In the genomic region with DNA sequence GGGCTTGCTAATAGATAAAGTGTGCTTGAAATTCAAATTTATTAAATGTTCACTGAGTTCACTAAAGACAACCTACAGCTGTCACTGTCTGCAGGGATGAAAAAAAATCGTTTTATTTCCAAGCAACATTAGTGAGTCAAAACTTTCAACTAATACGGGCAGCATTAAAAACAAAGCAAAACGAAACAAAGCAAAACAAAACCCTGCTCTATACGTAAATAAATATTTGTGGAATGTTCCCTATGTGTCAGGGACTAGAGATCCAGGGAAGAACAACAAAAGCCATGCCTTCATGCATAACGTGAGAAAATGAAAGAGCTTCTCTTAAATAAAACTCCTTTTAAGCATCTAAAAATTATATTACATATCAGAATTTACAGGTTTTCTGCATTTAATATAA, we compare ENCODE assay signal across 11 cellular contexts. TPM values are rescaled to one million over a fixed set of nuclear protein-coding genes. Genes with fewer than 3 reads are reported as not detected.
DNase-seq lines count a peak whose midpoint lies in the region; ATAC-seq and TF ChIP-seq lines count a peak whose summit lies in the region.
"Had no signal": no experiment of that assay in that cellular context is flagged by ENCODE, and none has a peak within 500 bp of the region (broad histone marks: within the 10 kb centered on the region; RNA-seq: fewer than 3 reads in every experiment).

No MANE protein-coding gene starts in this region.

- H3K9me3 ChIP-seq in left ventricle myocardium inferior (replicated peaks) (no peaks in the 10 kb centered on the region), mammary epithelial cell (replicated peaks; ENCODE audit: insufficient read depth, low read length) (no peaks in the 10 kb centered on the region), mesodermal cell (ENCODE audit: control insufficient read depth, low read length) (no peaks in the 10 kb centered on the region), aorta (ENCODE audit: control insufficient read depth, low read length) (no peaks in the 10 kb centered on the region)

- intact Hi-C loops in left ventricle myocardium inferior (cut with micrococcal nuclease) = no loop called here
- intact Hi-C loops in Right ventricle myocardium inferior (cut with DNase I) = no loop called here
- intact Hi-C loops in mammary epithelial cell (cut with micrococcal nuclease) = no loop called here
- intact Hi-C loops in aorta (cut with DNase I) = no loop called here

- H4K20me1 ChIP-seq in mammary epithelial cell (ENCODE audit: insufficient read depth, low read length) = no peaks in the 10 kb centered on the region

- peak overlapping the region; percentile 71 for H3K4me3 ChIP-seq in left ventricle myocardium inferior
- H3K4me3 ChIP-seq in mammary epithelial cell (replicated peaks in 1 of 3; ENCODE audit: insufficient read depth in 1 of 3, low read depth in 2 of 3, low read length in 3 of 3) = peak overlapping the region in 2 of 3 experiments; percentile 29 to 35
- H3K4me3 ChIP-seq in mesodermal cell (ENCODE audit: extremely low read depth, insufficient read depth, low read length, poor library complexity, severe bottlenecking) = peak overlapping the region; percentile 65
- peak overlapping the region; percentile 25 to 94 for H3K4me3 ChIP-seq in aorta (ENCODE audit: low read length in 2 of 2)

- peak overlapping the region; percentile 87 for H3K4me2 ChIP-seq in mammary epithelial cell (ENCODE audit: insufficient read depth, low read depth, low read length)

- H3K36me3 ChIP-seq in left ventricle myocardium inferior (no peaks in the 10 kb centered on the region), mammary epithelial cell (ENCODE audit: insufficient read depth, low read length) (no peaks in the 10 kb centered on the region), mesodermal cell (ENCODE audit: control insufficient read depth, insufficient read depth, low read length) (peaks cover 7% of the 10 kb centered on the region), aorta (ENCODE audit: control insufficient read depth in 1 of 2, insufficient read depth in 2 of 2, low read length in 1 of 2) (no peaks in the 10 kb centered on the region)

- BruUV-seq in mammary epithelial cell (replicated peaks; lab: Mats Ljungman, UMichigan) = no TSS peak

- TF ChIP-seq CTCF in left ventricle myocardium inferior (IDR thresholded peaks at IDR 0.05; ENCODE audit: borderline replicate concordance) = no peak
- no peak for TF ChIP-seq CTCF in mammary epithelial cell (conservative IDR thresholded peaks at IDR 0.05 in 1 of 2, IDR thresholded peaks at IDR 0.05 in 1 of 2; ENCODE audit: extremely low read depth in 1 of 2, insufficient read depth in 1 of 2, low read depth in 1 of 2, low read length in 2 of 2)

- in situ Hi-C loops in mammary epithelial cell (cut with MboI; ENCODE audit: low sequenced_read_pairs in 2 of 2) = no loop called here

- H3K79me2 ChIP-seq in mammary epithelial cell (ENCODE audit: insufficient read depth, low read length) = no peaks in the 10 kb centered on the region

- H3K27me3 ChIP-seq in left ventricle myocardium inferior (ENCODE audit: low read depth) (peaks cover 15% of the 10 kb centered on the region), mammary epithelial cell (ENCODE audit: insufficient read depth, low read length) (peaks cover 16% of the 10 kb centered on the region), aorta (ENCODE audit: control insufficient read depth in 1 of 2, insufficient read depth in 2 of 2, low read length in 1 of 2) (no peaks in the 10 kb centered on the region)

- H3K27ac ChIP-seq in left ventricle myocardium inferior (replicated peaks) (peak overlapping the region; percentile 60), mammary epithelial cell (ENCODE audit: insufficient read depth, low read depth, low read length) (no peak overlapping the region), mesodermal cell (ENCODE audit: low read depth, low read length, severe bottlenecking) (peak overlapping the region; percentile 80), aorta (ENCODE audit: low read depth in 1 of 2, low read length in 2 of 2) (no peak overlapping the region)

- dilution Hi-C loops in mammary epithelial cell (cut with HindIII; ENCODE audit: low sequenced_read_pairs) = no loop called here

- DNase-seq in left ventricle myocardium inferior (no peak), Right ventricle myocardium inferior (ENCODE audit: missing footprints) (no peak), mammary epithelial cell (no peak), aorta (no peak), NCI-H2029 treated with DMSO at 0.1 percent for 48 hours (lab: John Stamatoyannopoulos, UW) (no peak), islet precursor cell (no peak), medulla oblongata (ENCODE audit: extremely low spot score) (no peak)
- DNase-seq: SIG-M5 had no signal

- peaks cover 19% of the 10 kb centered on the region for H3K4me1 ChIP-seq in left ventricle myocardium inferior
- peaks cover 4% of the 10 kb centered on the region for H3K4me1 ChIP-seq in mammary epithelial cell (ENCODE audit: insufficient read depth, low read length)
- H3K4me1 ChIP-seq in mesodermal cell (ENCODE audit: control insufficient read depth, insufficient read depth, low read length, poor library complexity, severe bottlenecking) = peaks cover 8% of the 10 kb centered on the region
- no peaks in the 10 kb centered on the region for H3K4me1 ChIP-seq in aorta (ENCODE audit: control insufficient read depth in 1 of 2, insufficient read depth in 2 of 2, low read length in 2 of 2)

- CTCF ChIA-PET in mammary epithelial cell (lab: Charles Lee; ENCODE audit: low non-redundant PET) = interaction anchor here (0.6 kb wide), 1 partner anchor 1692 kb away, joined by 7 read pairs; no protein-coding TSS in a partner anchor

- ATAC-seq in Right ventricle myocardium inferior (no peak), aorta (ENCODE audit: low FRiP score) (no peak)

- peak overlapping the region; percentile 77 for H2AFZ ChIP-seq in mammary epithelial cell (ENCODE audit: low read depth, low read length)

- H3K9ac ChIP-seq in mammary epithelial cell (ENCODE audit: insufficient read depth, low read length) = no peak overlapping the region

- WGBS in mammary epithelial cell (ENCODE audit: low coverage, missing lambda C conversion rate) = 10% methylated on average over 5 of the region's 5 CpGs
- 0% methylated on average over 1 of the region's 5 CpGs; no CpG with 5 or more reads in 1 of the 2 experiments for WGBS in mesodermal cell (ENCODE audit: insufficient coverage in 2 of 2), 2 experiments
- 3 to 4% methylated on average over 5 of the region's 5 CpGs for WGBS in aorta, 2 donors

RNA-seq across cellular contexts. Expression of a gene that starts 0.6 kb away (rescaled TPM):
- 0.60 TPM for total RNA-seq in left ventricle myocardium inferior
- total RNA-seq in Right ventricle myocardium inferior = 1.1 TPM
- total RNA-seq in mammary epithelial cell = not detected
- not detected for polyA plus RNA-seq in mammary epithelial cell
- not detected for polyA minus RNA-seq in mammary epithelial cell
- 30.4 TPM for polyA plus RNA-seq in mesodermal cell (2013, experiment 1 of 2)
- polyA plus RNA-seq in mesodermal cell (2013, experiment 2 of 2) = 41.9 TPM
- total RNA-seq in aorta = 1 to 10 TPM in 1 of 2 donors, under 1 TPM in 1; 0.42 to 4.4 TPM
- under 1 TPM in 1 of 2 donors, not detected in 1; 0.13 TPM for polyA plus RNA-seq in aorta

RNA-seq across cellular contexts. Expression of a gene that starts 49.3 kb away (rescaled TPM):
- not detected for total RNA-seq in left ventricle myocardium inferior
- not detected for total RNA-seq in Right ventricle myocardium inferior
- total RNA-seq in mammary epithelial cell = not detected
- polyA plus RNA-seq in mammary epithelial cell = not detected
- not detected for polyA minus RNA-seq in mammary epithelial cell
- polyA plus RNA-seq in mesodermal cell (2013, experiment 1 of 2) = not detected
- not detected for polyA plus RNA-seq in mesodermal cell (2013, experiment 2 of 2)
- not detected for total RNA-seq in aorta
- polyA plus RNA-seq in aorta = not detected
- total RNA-seq: glomerular endothelial cell had no signal
- polyA plus RNA-seq: thymus had no signal

Comparison
In these comparisons a context has a peak if more than half of its experiments do, and no peak if none do; other contexts are left out.
1. H3K27ac ChIP-seq: peak in left ventricle myocardium inferior (single experiment) and mesodermal cell (single experiment); none in mammary epithelial cell (single experiment) and aorta (0 of 2).
2. Peak in every context shown above with its lines, with median percentiles within 50 percentile points of each other: H3K4me3 ChIP-seq.